Comparison of ENCODE assay signal across 12 cellular contexts in genomic region chr10:86957471-86958108, GRCh38. TPM values are rescaled to one million over a fixed set of nuclear protein-coding genes. Genes with fewer than 3 reads are reported as not detected.
DNase-seq lines count a peak whose midpoint lies in the region; ATAC-seq and TF ChIP-seq lines count a peak whose summit lies in the region.
"Had no signal": no experiment of that assay in that cellular context is flagged by ENCODE, and none has a peak within 500 bp of the region (broad histone marks: within the 10 kb centered on the region; RNA-seq: fewer than 3 reads in every experiment).

Gene MMRN2 (minus strand): TSS chr10:86957615. CDS start chr10:86957541, 74 bp downstream.

- H3K4me3 Mint-ChIP-seq in endodermal cell, result no peak within 1 kb of the TSS
- H3K4me3 Mint-ChIP-seq in activated CD4-positive, alpha-beta memory T cell treated with anti-CD3 and anti-CD28 coated beads for 36 hours, result no peak within 1 kb of the TSS
- H3K4me3 Mint-ChIP-seq: activated CD4-positive, alpha-beta T cell treated with anti-CD3 and anti-CD28 coated beads, Interleukin-2, amount 10 ng/mL, durations not matched to agents 24 days and 14 days; activated naive CD8-positive, alpha-beta T cell had no signal

- TF ChIP-seq POLR2A in NB4 (IDR thresholded peaks at IDR 0.05; ENCODE audit: extremely low read depth, insufficient read length), result no peak

- H3K4me1 Mint-ChIP-seq in endodermal cell, result peaks cover 19% of the 10 kb centered on the region
- no peaks in the 10 kb centered on the region for H3K4me1 Mint-ChIP-seq in activated CD4-positive, alpha-beta memory T cell treated with anti-CD3 and anti-CD28 coated beads for 36 hours (ENCODE audit: low read depth)

- intact Hi-C loops in activated CD4-positive, alpha-beta memory T cell treated with anti-CD3 and anti-CD28 coated beads for 36 hours (cut with micrococcal nuclease), result no loop called here

- no peaks in the 10 kb centered on the region for H3K36me3 ChIP-seq in endodermal cell (ENCODE audit: control insufficient read depth, insufficient read depth, low read length)

- no peak for ATAC-seq in GM18519 (IDR thresholded peaks at IDR 0.05; ENCODE audit: low FRiP score, unreplicated experiment)

- H3K27me3 ChIP-seq in endodermal cell (ENCODE audit: control insufficient read depth, insufficient read depth, low read length, poor library complexity, severe bottlenecking), result no peaks in the 10 kb centered on the region

- H3K27me3 Mint-ChIP-seq in endodermal cell (ENCODE audit: insufficient read depth), result no peaks in the 10 kb centered on the region
- no peaks in the 10 kb centered on the region for H3K27me3 Mint-ChIP-seq in activated CD4-positive, alpha-beta memory T cell treated with anti-CD3 and anti-CD28 coated beads for 36 hours
- H3K27me3 Mint-ChIP-seq: activated naive CD8-positive, alpha-beta T cell had no signal

- H3K9ac ChIP-seq in endodermal cell (ENCODE audit: extremely low read depth, low read length, poor library complexity, severe bottlenecking), result no peak within 1 kb of the TSS

- WGBS in endodermal cell (ENCODE audit: insufficient coverage in 1 of 2, insufficient read length in 1 of 2), 2 experiments, result 89 to 91% methylated on average over 4 to 9 of the region's 9 CpGs

- H3K27ac ChIP-seq in endodermal cell (ENCODE audit: low read depth, low read length) (no peak within 1 kb of the TSS), substantia nigra (ENCODE audit: low read depth, low read length, poor library complexity, severe bottlenecking) (peak within 1 kb of the TSS; percentile 40)

- H3K4me3 ChIP-seq in NB4 (ENCODE audit: low read depth, low read length), result no peak within 1 kb of the TSS
- no peak within 1 kb of the TSS for H3K4me3 ChIP-seq in endodermal cell (ENCODE audit: low read length)

- TF ChIP-seq CTCF in NB4 (IDR thresholded peaks at IDR 0.05; ENCODE audit: low read depth, low read length) (no peak), endodermal cell (conservative IDR thresholded peaks at IDR 0.05) (no peak)

- peaks cover 17% of the 10 kb centered on the region for H3K9me3 Mint-ChIP-seq in endodermal cell
- peaks cover 8% of the 10 kb centered on the region for H3K9me3 Mint-ChIP-seq in activated CD4-positive, alpha-beta memory T cell treated with anti-CD3 and anti-CD28 coated beads for 36 hours

- H3K27ac Mint-ChIP-seq in endodermal cell, result no peak within 1 kb of the TSS
- H3K27ac Mint-ChIP-seq in activated CD4-positive, alpha-beta memory T cell treated with anti-CD3 and anti-CD28 coated beads for 36 hours, result no peak within 1 kb of the TSS
- H3K27ac Mint-ChIP-seq: activated CD4-positive, alpha-beta T cell treated with anti-CD3 and anti-CD28 coated beads, Interleukin-2, amount 10 ng/mL, durations not matched to agents 24 days and 14 days; activated naive CD8-positive, alpha-beta T cell had no signal

- POLR2A ChIA-PET in activated CD4-positive, alpha-beta memory T cell treated with anti-CD3 and anti-CD28 coated beads for 36 hours (lab: Charles Lee), result no interaction called here

- peaks cover 8% of the 10 kb centered on the region for H3K9me3 ChIP-seq in endodermal cell (ENCODE audit: control insufficient read depth, low read length)

- DNase-seq in NB4 (ENCODE audit: low read depth), result peak; percentile 79
- peak; percentile 45 for DNase-seq in endodermal cell
- peak; percentile 34 to 78 for DNase-seq in lung microvascular endothelial cell (ENCODE audit: low read depth in 2 of 2)
- DNase-seq in substantia nigra (lab: John Stamatoyannopoulos, UW), result no peak
- no peak for DNase-seq in GF-D8 (lab: John Stamatoyannopoulos, UW)
- DNase-seq in activated CD4-positive, alpha-beta memory T cell treated with anti-CD3 and anti-CD28 coated beads for 36 hours, result no peak
- no peak for DNase-seq in NCI-H2171 (lab: John Stamatoyannopoulos, UW)
- DNase-seq: activated CD4-positive, alpha-beta T cell treated with anti-CD3 and anti-CD28 coated beads, Interleukin-2, amount 10 ng/mL, durations not matched to agents 24 days and 14 days; COR-L47; SHP77 treated with DMSO at 0.1 percent for 48 hours had no signal

- H3K4me1 ChIP-seq in endodermal cell (ENCODE audit: control insufficient read depth, insufficient read depth, low read length), result peaks cover 15% of the 10 kb centered on the region

- CTCF ChIA-PET in activated CD4-positive, alpha-beta memory T cell treated with anti-CD3 and anti-CD28 coated beads for 36 hours (lab: Charles Lee), result interaction anchor here (0.8 kb wide), 1 partner anchor 9 kb away, joined by 4 read pairs; no protein-coding TSS in a partner anchor

- H3K36me3 Mint-ChIP-seq in endodermal cell (ENCODE audit: low read depth), result peaks cover 3% of the 10 kb centered on the region
- H3K36me3 Mint-ChIP-seq in activated CD4-positive, alpha-beta memory T cell treated with anti-CD3 and anti-CD28 coated beads for 36 hours, result no peaks in the 10 kb centered on the region
- H3K36me3 Mint-ChIP-seq: activated naive CD8-positive, alpha-beta T cell had no signal

RNA-seq across cellular contexts. Expression of gene MMRN2, which starts in this region (rescaled TPM):
- total RNA-seq in endodermal cell (1 to 10 TPM in 1 of 2 donors, under 1 TPM in 1; 1.00 to 1.3 TPM), lung microvascular endothelial cell (14.9 and 96.3 TPM in 2 replicates)
- polyA plus RNA-seq in endodermal cell (2013, experiment 1 of 2), result 0.75 TPM
- polyA plus RNA-seq in endodermal cell (2013, experiment 2 of 2), result 0.58 TPM
- not detected for total RNA-seq in activated CD4-positive, alpha-beta memory T cell treated with anti-CD3 and anti-CD28 coated beads for 36 hours
- total RNA-seq: activated CD4-positive, alpha-beta T cell treated with anti-CD3 and anti-CD28 coated beads, Interleukin-2, amount 10 ng/mL, durations not matched to agents 24 days and 14 days had no signal

Comparison
In these comparisons a context has a peak if more than half of its experiments do, and no peak if none do; other contexts are left out.
1. DNase-seq: peak in NB4 (single experiment), endodermal cell (single experiment) and lung microvascular endothelial cell (2 of 2); none in substantia nigra (0 of 49), GF-D8 (single experiment), activated CD4-positive, alpha-beta memory T cell treated with anti-CD3 and anti-CD28 coated beads for 36 hours (single experiment) and NCI-H2171 (single experiment).